In the genomic region with DNA sequence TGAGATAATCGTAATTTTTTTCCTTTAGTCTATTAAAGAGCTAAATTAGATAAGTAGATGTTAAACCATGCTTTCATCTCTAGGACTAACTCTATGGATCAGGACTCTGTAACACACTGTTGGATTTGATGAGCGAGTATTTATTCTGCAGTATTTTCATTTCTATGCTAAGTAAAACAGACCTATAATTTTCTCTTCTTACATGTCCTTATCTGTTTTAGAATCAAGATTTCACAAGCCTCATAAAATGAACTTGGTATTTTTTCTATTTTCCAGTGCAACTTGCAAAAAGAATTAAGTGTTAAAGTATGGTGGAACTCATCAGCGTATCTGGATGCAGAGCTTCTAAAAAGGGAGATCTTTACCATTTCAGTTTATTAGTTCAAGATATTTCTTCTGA, we compare ENCODE assay signal across 11 cellular contexts. TPM values are rescaled to one million over a fixed set of nuclear protein-coding genes. Genes with fewer than 3 reads are reported as not detected.
A peak's percentile ranks its signal among the peaks of the same experiment; 100 is the strongest.
DNase-seq lines count a peak whose midpoint lies in the region; ATAC-seq lines count a peak whose summit lies in the region.
"Had no signal": no experiment of that assay in that cellular context is flagged by ENCODE, and none has a peak within 500 bp of the region (broad histone marks: within the 10 kb centered on the region; RNA-seq: fewer than 3 reads in every experiment).

No MANE protein-coding gene starts in this region.

- H3K9me3 Mint-ChIP-seq in CD4-positive, CD25-positive, alpha-beta regulatory T cell = peaks cover 0 to 3% (median 0%) of the 10 kb centered on the region in 7 donors
- peaks cover 2% of the 10 kb centered on the region for H3K9me3 Mint-ChIP-seq in activated naive CD8-positive, alpha-beta T cell treated with anti-CD3 and anti-CD28 coated beads, Interleukin-2, amount 50 U/mL, for 24 hours
- no peaks in the 10 kb centered on the region for H3K9me3 Mint-ChIP-seq in naive thymus-derived CD8-positive, alpha-beta T cell

- no peaks in the 10 kb centered on the region for H3K9me3 ChIP-seq in CD4-positive, CD25-positive, alpha-beta regulatory T cell (ENCODE audit: control insufficient read depth in 2 of 2, low read length in 2 of 2)
- no peaks in the 10 kb centered on the region for H3K9me3 ChIP-seq in HUES48 (ENCODE audit: control insufficient read depth, insufficient read depth, low read length)

- H3K27ac ChIP-seq in CD4-positive, CD25-positive, alpha-beta regulatory T cell (ENCODE audit: insufficient read depth, low read length, poor library complexity, severe bottlenecking) = no peak overlapping the region
- H3K27ac ChIP-seq in HUES48 (ENCODE audit: low read depth, low read length) = no peak overlapping the region

- H3K4me3 Mint-ChIP-seq in CD4-positive, CD25-positive, alpha-beta regulatory T cell = peak overlapping the region; percentile 95 to 99 (median 96)
- peak overlapping the region; percentile 89 for H3K4me3 Mint-ChIP-seq in activated naive CD8-positive, alpha-beta T cell treated with anti-CD3 and anti-CD28 coated beads, Interleukin-2, amount 50 U/mL, for 24 hours
- peak overlapping the region in 9 of 10 donors; percentile 36 to 98 (median 89) for H3K4me3 Mint-ChIP-seq in naive thymus-derived CD8-positive, alpha-beta T cell

- H3K9ac ChIP-seq in HUES48 (ENCODE audit: low read depth, low read length) = no peak overlapping the region

- peaks cover 3% of the 10 kb centered on the region for H3K36me3 ChIP-seq in CD4-positive, CD25-positive, alpha-beta regulatory T cell (ENCODE audit: control insufficient read depth, insufficient read depth, low read length)
- H3K36me3 ChIP-seq in HUES48 (ENCODE audit: control insufficient read depth, insufficient read depth, low read length) = no peaks in the 10 kb centered on the region

- H3K36me3 Mint-ChIP-seq in CD4-positive, CD25-positive, alpha-beta regulatory T cell = peaks cover 7% of the 10 kb centered on the region
- peaks cover 11% of the 10 kb centered on the region for H3K36me3 Mint-ChIP-seq in activated naive CD8-positive, alpha-beta T cell treated with anti-CD3 and anti-CD28 coated beads, Interleukin-2, amount 50 U/mL, for 24 hours (ENCODE audit: low read depth)
- peaks cover 0 to 16% (median 2%) of the 10 kb centered on the region in 3 donors for H3K36me3 Mint-ChIP-seq in naive thymus-derived CD8-positive, alpha-beta T cell

- POLR2A ChIA-PET in naive thymus-derived CD8-positive, alpha-beta T cell (lab: Charles Lee) = no interaction called here

- H3K4me1 ChIP-seq in CD4-positive, CD25-positive, alpha-beta regulatory T cell (ENCODE audit: control insufficient read depth, insufficient read depth, low read length, poor library complexity, severe bottlenecking) = peaks cover 32% of the 10 kb centered on the region
- H3K4me1 ChIP-seq in HUES48 (ENCODE audit: control insufficient read depth, insufficient read depth, low read length) = 0 out of 2 replicates have a peak, but pooled peaks cover 4% of the 10 kb centered on the region

- H3K27me3 Mint-ChIP-seq in CD4-positive, CD25-positive, alpha-beta regulatory T cell = peaks cover 19% of the 10 kb centered on the region
- peaks cover 3% of the 10 kb centered on the region for H3K27me3 Mint-ChIP-seq in activated naive CD8-positive, alpha-beta T cell treated with anti-CD3 and anti-CD28 coated beads, Interleukin-2, amount 50 U/mL, for 24 hours
- H3K27me3 Mint-ChIP-seq in naive thymus-derived CD8-positive, alpha-beta T cell = peaks cover 0 to 4% (median 0%) of the 10 kb centered on the region in 5 donors

- H3K4me1 Mint-ChIP-seq in CD4-positive, CD25-positive, alpha-beta regulatory T cell = peaks cover 33 to 75% (median 59%) of the 10 kb centered on the region in 4 donors
- H3K4me1 Mint-ChIP-seq in activated naive CD8-positive, alpha-beta T cell treated with anti-CD3 and anti-CD28 coated beads, Interleukin-2, amount 50 U/mL, for 24 hours = peaks cover 49% of the 10 kb centered on the region
- H3K4me1 Mint-ChIP-seq in naive thymus-derived CD8-positive, alpha-beta T cell = peaks cover 34 to 67% (median 64%) of the 10 kb centered on the region in 4 donors

- DNase-seq in CD4-positive, CD25-positive, alpha-beta regulatory T cell = no peak
- no peak for DNase-seq in activated naive CD8-positive, alpha-beta T cell treated with anti-CD3 and anti-CD28 coated beads, Interleukin-2, amount 50 U/mL, for 24 hours
- no peak for DNase-seq in naive thymus-derived CD8-positive, alpha-beta T cell
- DNase-seq in left colon (no peak), anterior cingulate cortex (lab: John Stamatoyannopoulos, UW) (no peak)
- DNase-seq: activated CD8-positive, alpha-beta memory T cell treated with anti-CD3 and anti-CD28 coated beads for 24 hours; DMS79; SHP77 treated with DMSO at 0.1 percent for 48 hours had no signal

- peaks cover 7% of the 10 kb centered on the region for H3K27me3 ChIP-seq in CD4-positive, CD25-positive, alpha-beta regulatory T cell (ENCODE audit: control insufficient read depth, insufficient read depth, low read length)
- H3K27me3 ChIP-seq in HUES48 (ENCODE audit: control insufficient read depth, insufficient read depth, low read length) = no peaks in the 10 kb centered on the region

- no peak overlapping the region for H3K27ac Mint-ChIP-seq in CD4-positive, CD25-positive, alpha-beta regulatory T cell
- H3K27ac Mint-ChIP-seq in activated naive CD8-positive, alpha-beta T cell treated with anti-CD3 and anti-CD28 coated beads, Interleukin-2, amount 50 U/mL, for 24 hours = no peak overlapping the region
- peak overlapping the region in 3 of 10 donors; percentile 43 to 85 (median 53) for H3K27ac Mint-ChIP-seq in naive thymus-derived CD8-positive, alpha-beta T cell

- intact Hi-C loops in left colon (cut with DNase I, micrococcal nuclease) = no loop called here

- peak overlapping the region; percentile 77 for H3K4me3 ChIP-seq in CD4-positive, CD25-positive, alpha-beta regulatory T cell (ENCODE audit: low read depth, low read length)
- peak overlapping the region; percentile 98 for H3K4me3 ChIP-seq in HUES48 (ENCODE audit: low read depth, low read length)

- no peak for ATAC-seq in CD4-positive, CD25-positive, alpha-beta regulatory T cell (ENCODE audit: low read depth in 2 of 2)
- ATAC-seq in activated naive CD8-positive, alpha-beta T cell treated with anti-CD3 and anti-CD28 coated beads, Interleukin-2, amount 50 U/mL, for 24 hours = no peak
- ATAC-seq in naive thymus-derived CD8-positive, alpha-beta T cell = no peak
- ATAC-seq in HG03521 (IDR thresholded peaks at IDR 0.05; ENCODE audit: unreplicated experiment) (no peak), GM21723 (IDR thresholded peaks at IDR 0.05; ENCODE audit: unreplicated experiment) (no peak), left colon (no peak)

RNA-seq across cellular contexts. Expression of a gene that starts 2.4 kb away (rescaled TPM):
- 24.6 TPM for total RNA-seq in CD4-positive, CD25-positive, alpha-beta regulatory T cell
- 10 to 100 TPM; 23.4 to 31.4 (median 24.7) TPM for polyA plus RNA-seq in CD4-positive, CD25-positive, alpha-beta regulatory T cell
- 10 to 100 TPM; 37.8 to 42.1 TPM for total RNA-seq in naive thymus-derived CD8-positive, alpha-beta T cell
- 10 to 100 TPM; 23.1 to 29.2 (median 25.4) TPM for polyA plus RNA-seq in naive thymus-derived CD8-positive, alpha-beta T cell
- 10 to 100 TPM; 42.1 TPM for total RNA-seq in left colon
